1 cellular context compared by ENCODE assay signal in the genomic region with DNA sequence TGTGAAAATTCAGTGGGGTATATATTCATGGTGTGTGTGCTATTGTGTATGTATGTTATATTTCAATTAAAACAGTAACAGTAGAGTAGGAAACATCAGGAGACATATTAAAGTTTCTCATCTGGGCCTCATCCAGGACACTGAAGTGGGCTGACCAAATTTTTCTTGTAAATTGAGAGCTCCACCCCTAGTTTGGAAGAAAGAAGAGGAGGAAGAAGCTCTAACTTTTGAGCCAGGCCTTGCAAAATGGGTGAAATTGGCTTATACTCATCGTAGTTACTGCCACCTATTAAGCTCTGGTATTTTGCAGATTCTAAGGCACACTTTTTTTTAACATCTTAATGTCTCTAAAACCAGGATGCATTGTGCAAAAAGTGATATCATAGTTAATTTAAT.
TF ChIP-seq lines count a peak whose summit lies in the region.

No MANE protein-coding gene starts in this region.

TF ChIP-seq in neural cell, 6 proteins besides CTCF, POLR2A, EP300 and RAD21:
- TF ChIP-seq, protein P1, sequence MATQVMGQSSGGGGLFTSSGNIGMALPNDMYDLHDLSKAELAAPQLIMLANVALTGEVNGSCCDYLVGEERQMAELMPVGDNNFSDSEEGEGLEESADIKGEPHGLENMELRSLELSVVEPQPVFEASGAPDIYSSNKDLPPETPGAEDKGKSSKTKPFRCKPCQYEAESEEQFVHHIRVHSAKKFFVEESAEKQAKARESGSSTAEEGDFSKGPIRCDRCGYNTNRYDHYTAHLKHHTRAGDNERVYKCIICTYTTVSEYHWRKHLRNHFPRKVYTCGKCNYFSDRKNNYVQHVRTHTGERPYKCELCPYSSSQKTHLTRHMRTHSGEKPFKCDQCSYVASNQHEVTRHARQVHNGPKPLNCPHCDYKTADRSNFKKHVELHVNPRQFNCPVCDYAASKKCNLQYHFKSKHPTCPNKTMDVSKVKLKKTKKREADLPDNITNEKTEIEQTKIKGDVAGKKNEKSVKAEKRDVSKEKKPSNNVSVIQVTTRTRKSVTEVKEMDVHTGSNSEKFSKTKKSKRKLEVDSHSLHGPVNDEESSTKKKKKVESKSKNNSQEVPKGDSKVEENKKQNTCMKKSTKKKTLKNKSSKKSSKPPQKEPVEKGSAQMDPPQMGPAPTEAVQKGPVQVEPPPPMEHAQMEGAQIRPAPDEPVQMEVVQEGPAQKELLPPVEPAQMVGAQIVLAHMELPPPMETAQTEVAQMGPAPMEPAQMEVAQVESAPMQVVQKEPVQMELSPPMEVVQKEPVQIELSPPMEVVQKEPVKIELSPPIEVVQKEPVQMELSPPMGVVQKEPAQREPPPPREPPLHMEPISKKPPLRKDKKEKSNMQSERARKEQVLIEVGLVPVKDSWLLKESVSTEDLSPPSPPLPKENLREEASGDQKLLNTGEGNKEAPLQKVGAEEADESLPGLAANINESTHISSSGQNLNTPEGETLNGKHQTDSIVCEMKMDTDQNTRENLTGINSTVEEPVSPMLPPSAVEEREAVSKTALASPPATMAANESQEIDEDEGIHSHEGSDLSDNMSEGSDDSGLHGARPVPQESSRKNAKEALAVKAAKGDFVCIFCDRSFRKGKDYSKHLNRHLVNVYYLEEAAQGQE (IDR thresholded peaks at IDR 0.05; ENCODE audit: borderline replicate concordance) = no peak
- no peak for TF ChIP-seq SMC3 (conservative IDR thresholded peaks at IDR 0.05; ENCODE audit: poor library complexity)
TF ChIP-seq in neural cell: peak in this region for 0.
